ENCODE assay signal across 9 cellular contexts in the genomic region with DNA sequence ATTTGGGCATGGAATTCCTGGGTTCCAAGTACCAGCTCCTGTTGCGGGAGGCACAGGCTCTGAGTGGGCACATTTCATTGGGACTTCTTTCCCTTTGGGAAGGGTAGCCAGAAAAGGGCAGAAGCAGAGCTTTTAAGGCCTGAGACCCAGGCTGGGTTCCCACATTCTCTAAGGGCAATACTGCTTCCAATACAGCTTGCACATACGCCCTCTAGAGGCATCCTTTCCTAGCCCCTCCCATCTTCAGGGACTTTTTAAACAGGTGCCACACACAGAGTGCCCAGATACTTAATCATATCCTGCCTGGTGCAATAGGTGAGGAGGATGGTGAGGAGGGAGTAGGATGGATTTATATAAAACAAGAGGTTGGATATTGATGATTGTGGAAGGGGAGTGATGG. TPM values are rescaled to one million over a fixed set of nuclear protein-coding genes. Genes with fewer than 3 reads are reported as not detected.
DNase-seq lines count a peak whose midpoint lies in the region; ATAC-seq, FAIRE-seq and TF ChIP-seq lines count a peak whose summit lies in the region.
"Had no signal": no experiment of that assay in that cellular context is flagged by ENCODE, and none has a peak within 500 bp of the region (broad histone marks: within the 10 kb centered on the region; RNA-seq: fewer than 3 reads in every experiment).

No MANE protein-coding gene starts in this region.

- H3K9me3 ChIP-seq in GM12878 (replicated peaks; ENCODE audit: control insufficient read depth, insufficient read depth, low read length) = no peaks in the 10 kb centered on the region

- H3K4me1 ChIP-seq in GM12878 (ENCODE audit: control insufficient read depth, insufficient read depth, low read length) = peaks cover 12% of the 10 kb centered on the region
- H3K4me1 ChIP-seq: BLaER1 had no signal

- in situ Hi-C loops in GM12878 (cut with MboI) = no loop called here

- no peaks in the 10 kb centered on the region for H3K36me3 ChIP-seq in GM12878 (ENCODE audit: control insufficient read depth in 2 of 2, insufficient read depth in 2 of 2, low read length in 1 of 2)
- H3K36me3 ChIP-seq: BLaER1 had no signal

- no peak overlapping the region for H3K27ac ChIP-seq in GM12878 (ENCODE audit: control insufficient read depth, insufficient read depth)
- H3K27ac ChIP-seq: BLaER1 had no signal

- POLR2A ChIA-PET in GM12878 (lab: Charles Lee) = no interaction called here

- no peak for TF ChIP-seq EP300 in GM12878 (IDR thresholded peaks at IDR 0.05; ENCODE audit: borderline replicate concordance in 1 of 2, control insufficient read depth in 1 of 2, low read depth in 2 of 2, low read length in 2 of 2)

- H2AFZ ChIP-seq in GM12878 (ENCODE audit: control insufficient read depth, low read depth, low read length) = no peak overlapping the region

- peak; percentile 61 for ATAC-seq in GM21717 (IDR thresholded peaks at IDR 0.05; ENCODE audit: unreplicated experiment)
- peak; percentile 85 for ATAC-seq in GM12878
- peak; percentile 81 for ATAC-seq in stimulated activated naive CD8-positive, alpha-beta T cell treated with anti-CD3 and anti-CD28 coated beads, Interleukin-15, amount 100 ng/mL, for 72 hours
- no peak for ATAC-seq in Right ventricle myocardium superior (ENCODE audit: poor library complexity)

- H3K4me2 ChIP-seq in GM12878 (ENCODE audit: control insufficient read depth, insufficient read depth) = no peak overlapping the region
- H3K4me2 ChIP-seq: BLaER1 had no signal

- no peak overlapping the region for H3K4me3 Mint-ChIP-seq in stimulated activated naive CD8-positive, alpha-beta T cell treated with anti-CD3 and anti-CD28 coated beads, Interleukin-15, amount 100 ng/mL, for 72 hours

- H4K20me1 ChIP-seq in GM12878 (ENCODE audit: control insufficient read depth, insufficient read depth) = no peaks in the 10 kb centered on the region
- H4K20me1 ChIP-seq: BLaER1 had no signal

- CTCF ChIA-PET in GM12878 (lab: Yijun Ruan, JAX) = interaction anchor here (0.5 to 2.6 kb wide), 16 partner anchors 10 to 784 kb away, joined by 3 to 11 read pairs (median 4); no protein-coding TSS in a partner anchor

- no peak overlapping the region for H3K4me3 ChIP-seq in LNCaP clone FGC (ENCODE audit: low read depth, low read length)
- H3K4me3 ChIP-seq in GM12878 = no peak overlapping the region
- H3K4me3 ChIP-seq: BLaER1 had no signal

- TF ChIP-seq POLR2A in GM12878 (IDR thresholded peaks at IDR 0.05; ENCODE audit: low read depth, low read length) = no peak

- SMC1A ChIA-PET in GM12878 (lab: Charles Lee; ENCODE audit: uncharacterized antibody, unreplicated experiment) = interaction anchor here (1.1 to 2.9 kb wide), 4 partner anchors 41 to 325 kb away, joined by 3 to 13 read pairs (median 4); no protein-coding TSS in a partner anchor

- peaks cover 42% of the 10 kb centered on the region for H3K27me3 Mint-ChIP-seq in stimulated activated naive CD8-positive, alpha-beta T cell treated with anti-CD3 and anti-CD28 coated beads, Interleukin-15, amount 100 ng/mL, for 72 hours

- intact Hi-C loops in GM12878 (cut with micrococcal nuclease; ENCODE audit: unreplicated experiment) = loop anchor here (5.0 kb wide), 1 partner anchor 81 kb away; no protein-coding TSS in a partner anchor
- intact Hi-C loops in Right ventricle myocardium superior (cut with DNase I) = no loop called here

- H3K79me2 ChIP-seq in GM12878 (ENCODE audit: control insufficient read depth, insufficient read depth, low read length) = no peaks in the 10 kb centered on the region

- no TSS peak for BruUV-seq in GM12878 (replicated peaks; lab: Mats Ljungman, UMichigan)

- peaks cover 15% of the 10 kb centered on the region for H3K4me1 Mint-ChIP-seq in stimulated activated naive CD8-positive, alpha-beta T cell treated with anti-CD3 and anti-CD28 coated beads, Interleukin-15, amount 100 ng/mL, for 72 hours

- peak; percentile 65 for DNase-seq in NCI-H82 (lab: John Stamatoyannopoulos, UW)
- DNase-seq in NCI-H82 treated with DMSO at 0.1 percent for 48 hours (lab: John Stamatoyannopoulos, UW; ENCODE audit: unreplicated experiment) = no peak
- no peak for DNase-seq in LNCaP clone FGC (ENCODE audit: low read depth)
- DNase-seq in GM12878 (ENCODE audit: low read depth, low spot score) = no peak
- peak; percentile 28 to 52 for DNase-seq in stimulated activated naive CD8-positive, alpha-beta T cell treated with anti-CD3 and anti-CD28 coated beads, Interleukin-15, amount 100 ng/mL, for 72 hours
- DNase-seq in Right ventricle myocardium superior = no peak
- no peak for DNase-seq in NCI-H2196 treated with DMSO at 0.1 percent for 48 hours (lab: John Stamatoyannopoulos, UW; ENCODE audit: unreplicated experiment)

- H3K27ac Mint-ChIP-seq in stimulated activated naive CD8-positive, alpha-beta T cell treated with anti-CD3 and anti-CD28 coated beads, Interleukin-15, amount 100 ng/mL, for 72 hours = peak overlapping the region in 1 of 2 donors; percentile 55

- peaks cover 4 to 21% of the 10 kb centered on the region in 2 experiments for H3K27me3 ChIP-seq in GM12878 (replicated peaks in 1 of 2; ENCODE audit: control insufficient read depth in 2 of 2, insufficient read depth in 2 of 2, low read length in 1 of 2)

- no peak overlapping the region for H3K9ac ChIP-seq in GM12878 (ENCODE audit: control insufficient read depth, insufficient read depth, low read length)
- H3K9ac ChIP-seq: BLaER1 had no signal

- TF ChIP-seq RAD21 in GM12878 (IDR thresholded peaks at IDR 0.05; ENCODE audit: insufficient read depth, low read depth, low read length) = peak; percentile 58

- TF ChIP-seq CTCF in LNCaP clone FGC (IDR thresholded peaks at IDR 0.05; ENCODE audit: control insufficient read depth, extremely low read depth, insufficient read depth) = peak; percentile 35
- peak; percentile 50 to 69 (median 64) for TF ChIP-seq CTCF in GM12878 (IDR thresholded peaks at IDR 0.05 in 2 of 3, conservative IDR thresholded peaks at IDR 0.05 in 1 of 3; ENCODE audit: control insufficient read depth in 2 of 3, extremely low read depth in 1 of 3, insufficient read depth in 1 of 3, low read depth in 3 of 3, low read length in 3 of 3)

- RAD21 ChIA-PET in GM12878 (lab: Charles Lee; ENCODE audit: unreplicated experiment) = interaction anchor here (1.9 kb wide), 1 partner anchor 80 kb away, joined by 6 read pairs; no protein-coding TSS in a partner anchor

- FAIRE-seq in GM12878 (lab: Jason Lieb, UNC) = no peak

- 20% methylated on average over 2 of the region's 2 CpGs for WGBS in GM12878 (ENCODE audit: insufficient coverage, insufficient replicate concordance, low lambda C conversion rate, missing lambda C conversion rate)

- no peaks in the 10 kb centered on the region for H3K9me3 Mint-ChIP-seq in stimulated activated naive CD8-positive, alpha-beta T cell treated with anti-CD3 and anti-CD28 coated beads, Interleukin-15, amount 100 ng/mL, for 72 hours

TF ChIP-seq in GM12878, 131 proteins besides CTCF, POLR2A, EP300 and RAD21:
- TF ChIP-seq SMC3 (IDR thresholded peaks at IDR 0.05; ENCODE audit: borderline replicate concordance, low read length) (peak; percentile 34), MTA3 (IDR thresholded peaks at IDR 0.05; ENCODE audit: borderline replicate concordance, low read length) (no peak), GABPA (IDR thresholded peaks at IDR 0.05; ENCODE audit: low read depth) (no peak)

RNA-seq across cellular contexts. Expression of a gene that starts 5.7 kb away (rescaled TPM):
- not detected in 2 replicates for total RNA-seq in GM12878 (2013; cell fraction: nucleolus; rRNA removed)
- 0.06 TPM in 1 of 2 replicates, not detected in the other for total RNA-seq in GM12878 (2014; rRNA removed)
- total RNA-seq in GM12878 (2014; rRNA removed; fragmentation: Illumina TruSeq; extraction: Trizol) = not detected in 2 replicates
- total RNA-seq in GM12878 (2021) = not detected in 2 replicates
- not detected for polyA plus RNA-seq in GM12878 (2011; ENCODE audit: low read depth)
- not detected in 2 replicates for polyA plus RNA-seq in GM12878 (2011; rRNA removed)
- 0.02 TPM in 1 of 2 replicates, not detected in the other for polyA plus RNA-seq in GM12878 (2011; cell fraction: cytosol; rRNA removed)
- polyA plus RNA-seq in GM12878 (2011; cell fraction: nucleus; rRNA removed) = 0.09 and 0.10 TPM in 2 replicates
- not detected in 2 replicates for polyA plus RNA-seq in GM12878 (2012)
- polyA plus RNA-seq in GM12878 (2014; fragmentation: Illumina TruSeq; extraction: Trizol) = 0.01 TPM in 1 of 2 replicates, not detected in the other
- not detected for polyA plus RNA-seq in GM12878 (2014; fragmentation: Nextera tagmentation; extraction: Ambion mirVana)
- polyA plus RNA-seq in GM12878 (2014; rRNA removed) = not detected in 2 replicates
- polyA plus RNA-seq in GM12878 (2016; fragmentation: Nextera tagmentation; extraction: Ambion mirVana) = not detected
- not detected in 2 replicates for polyA minus RNA-seq in GM12878 (2011; rRNA and poly(A)+ RNA removed)
- polyA minus RNA-seq in GM12878 (2011; cell fraction: cytosol; rRNA and poly(A)+ RNA removed) = not detected in 2 replicates
- polyA minus RNA-seq in GM12878 (2011; cell fraction: nucleus; rRNA and poly(A)+ RNA removed) = not detected in 2 replicates
- not detected for total RNA-seq in Right ventricle myocardium superior

Comparison
In these comparisons a context has a peak if more than half of its experiments do, and no peak if none do; other contexts are left out.
1. DNase-seq: peak in NCI-H82 (single experiment) and stimulated activated naive CD8-positive, alpha-beta T cell treated with anti-CD3 and anti-CD28 coated beads, Interleukin-15, amount 100 ng/mL, for 72 hours (2 of 2); none in NCI-H82 treated with DMSO at 0.1 percent for 48 hours (single experiment), LNCaP clone FGC (single experiment), GM12878 (single experiment), Right ventricle myocardium superior (single experiment) and NCI-H2196 treated with DMSO at 0.1 percent for 48 hours (single experiment).